8 cellular contexts compared by ENCODE assay signal in the genomic region with DNA sequence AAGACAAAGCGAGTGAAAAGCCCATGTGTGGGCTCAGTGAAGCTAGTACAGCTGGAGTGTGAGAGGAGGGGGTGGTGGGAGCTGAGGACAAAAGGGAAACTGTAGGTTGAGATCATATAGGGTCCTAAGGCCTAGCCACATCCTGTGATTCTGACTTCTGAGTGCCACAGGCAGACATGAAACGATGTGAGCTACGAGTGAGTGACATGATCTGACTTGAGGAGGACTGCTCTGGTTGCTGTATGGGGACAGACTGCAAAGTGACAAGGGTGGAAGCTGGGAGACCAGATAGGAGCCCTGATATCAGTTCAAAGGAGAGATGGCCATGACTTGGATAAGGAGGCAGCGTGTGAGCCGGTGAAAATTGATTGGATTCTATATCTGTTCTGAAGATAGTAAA.
DNase-seq lines count a peak whose midpoint lies in the region; ATAC-seq lines count a peak whose summit lies in the region.

No MANE protein-coding gene starts in this region.

- DNase-seq in activated T-helper 1 cell treated with Interleukin-2 at 50 U/mL for 16 hours (ENCODE audit: low read depth), result peak; percentile 22
- peak; percentile 31 for DNase-seq in stimulated activated CD4-positive, alpha-beta T cell treated with anti-CD3 and anti-CD28 coated beads, Interleukin-4, amount 100 ng/mL, for 1 hour
- no peak for DNase-seq in SW 1271 (lab: John Stamatoyannopoulos, UW)
- DNase-seq in NCI-H524 (lab: John Stamatoyannopoulos, UW), result no peak
- no peak for DNase-seq in NCI-H82 treated with DMSO at 0.1 percent for 48 hours (lab: John Stamatoyannopoulos, UW; ENCODE audit: unreplicated experiment)
- DNase-seq in DMS114 treated with DMSO at 0.1 percent for 48 hours (lab: John Stamatoyannopoulos, UW; ENCODE audit: unreplicated experiment), result no peak

- ATAC-seq in GM19452 (IDR thresholded peaks at IDR 0.05; ENCODE audit: unreplicated experiment), result peak; percentile 81
- ATAC-seq in HG03342 (IDR thresholded peaks at IDR 0.05; ENCODE audit: unreplicated experiment), result peak; percentile 74

Comparison
In these comparisons a context has a peak if more than half of its experiments do, and no peak if none do; other contexts are left out.
1. DNase-seq: peak in activated T-helper 1 cell treated with Interleukin-2 at 50 U/mL for 16 hours (single experiment) and stimulated activated CD4-positive, alpha-beta T cell treated with anti-CD3 and anti-CD28 coated beads, Interleukin-4, amount 100 ng/mL, for 1 hour (single experiment); none in SW 1271 (0 of 2), NCI-H524 (0 of 2), NCI-H82 treated with DMSO at 0.1 percent for 48 hours (single experiment) and DMS114 treated with DMSO at 0.1 percent for 48 hours (single experiment).